20 cellular contexts compared by ENCODE assay signal in the genomic region with DNA sequence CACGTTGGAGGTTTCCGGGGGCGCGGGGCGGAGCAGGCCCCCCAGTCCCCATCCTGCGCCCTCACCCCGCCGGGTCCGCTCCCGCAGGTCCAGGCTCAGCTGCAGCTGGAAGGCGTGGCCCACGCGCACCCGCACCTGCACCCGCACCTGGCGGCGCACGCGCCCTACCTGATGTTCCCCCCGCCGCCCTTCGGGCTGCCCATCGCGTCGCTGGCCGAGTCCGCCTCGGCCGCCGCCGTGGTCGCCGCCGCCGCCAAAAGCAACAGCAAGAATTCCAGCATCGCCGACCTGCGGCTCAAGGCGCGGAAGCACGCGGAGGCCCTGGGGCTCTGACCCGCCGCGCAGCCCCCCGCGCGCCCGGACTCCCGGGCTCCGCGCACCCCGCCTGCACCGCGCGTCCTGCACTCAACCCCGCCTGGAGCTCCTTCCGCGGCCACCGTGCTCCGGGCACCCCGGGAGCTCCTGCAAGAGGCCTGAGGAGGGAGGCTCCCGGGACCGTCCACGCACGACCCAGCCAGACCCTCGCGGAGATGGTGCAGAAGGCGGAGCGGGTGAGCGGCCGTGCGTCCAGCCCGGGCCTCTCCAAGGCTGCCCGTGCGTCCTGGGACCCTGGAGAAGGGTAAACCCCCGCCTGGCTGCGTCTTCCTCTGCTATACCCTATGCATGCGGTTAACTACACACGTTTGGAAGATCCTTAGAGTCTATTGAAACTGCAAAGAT. TPM values are rescaled to one million over a fixed set of nuclear protein-coding genes. Genes with fewer than 3 reads are reported as not detected.
A peak's percentile ranks its signal among the peaks of the same experiment; 100 is the strongest.
DNase-seq lines count a peak whose midpoint lies in the region; ATAC-seq and TF ChIP-seq lines count a peak whose summit lies in the region.
"Had no signal": no experiment of that assay in that cellular context is flagged by ENCODE, and none has a peak within 500 bp of the region (broad histone marks: within the 10 kb centered on the region; RNA-seq: fewer than 3 reads in every experiment).

No MANE protein-coding gene starts in this region.

- ATAC-seq in stimulated activated effector memory CD8-positive, alpha-beta T cell treated with anti-CD3 and anti-CD28 coated beads, Interleukin-12 subunit alpha, Interleukin-12 subunit beta, amount 100 ng/mL, for 72 hours = peak; percentile 34
- no peak for ATAC-seq in GM18907 (IDR thresholded peaks at IDR 0.05; ENCODE audit: unreplicated experiment)
- ATAC-seq: Panc1, pancreas had no signal

- H3K18ac ChIP-seq in H9 (ENCODE audit: insufficient read length, low read depth, low read length) (no peak overlapping the region), mesendoderm (ENCODE audit: low read length) (no peak overlapping the region)

- H3K4me2 ChIP-seq in H9 (ENCODE audit: insufficient read depth, insufficient read length, low read length) = peak overlapping the region; percentile 71
- peak overlapping the region; percentile 22 for H3K4me2 ChIP-seq in mesendoderm (ENCODE audit: low read length)

- no peak overlapping the region for H2BK120ac ChIP-seq in H9 (ENCODE audit: low read depth, low read length, poor library complexity, severe bottlenecking)
- H2BK120ac ChIP-seq in mesendoderm (ENCODE audit: low read depth, low read length) = no peak overlapping the region

- H3K14ac ChIP-seq in H9 (ENCODE audit: insufficient read depth, low read length) = no peak overlapping the region

- H2BK15ac ChIP-seq in H9 (ENCODE audit: low read depth, low read length) = no peak overlapping the region
- H2BK15ac ChIP-seq in mesendoderm (replicated peaks; ENCODE audit: low read depth) = no peak overlapping the region

- H3K36me3 Mint-ChIP-seq in H9 (ENCODE audit: insufficient read depth in 1 of 3, low read depth in 3 of 3) = peaks cover 0 to 3% (median 0%) of the 10 kb centered on the region in 3 experiments; a peak in 2 of 7 replicates
- peaks cover 5% of the 10 kb centered on the region for H3K36me3 Mint-ChIP-seq in stimulated activated effector memory CD8-positive, alpha-beta T cell treated with anti-CD3 and anti-CD28 coated beads, Interleukin-12 subunit alpha, Interleukin-12 subunit beta, amount 100 ng/mL, for 72 hours

- H3K79me2 ChIP-seq in H9 (ENCODE audit: insufficient read depth, low read length) = no peaks in the 10 kb centered on the region
- no peaks in the 10 kb centered on the region for H3K79me2 ChIP-seq in mesendoderm (ENCODE audit: control insufficient read depth, insufficient read depth, low read length)

- peak overlapping the region; percentile 58 to 75 for H3K4me3 ChIP-seq in duodenal mucosa (ENCODE audit: low read depth in 1 of 2, low read length in 2 of 2)
- H3K4me3 ChIP-seq in mesendoderm (ENCODE audit: low read length) = no peak overlapping the region
- no peak overlapping the region for H3K4me3 ChIP-seq in MG63
- H3K4me3 ChIP-seq: ascending aorta, left ventricle myocardium inferior, pancreas had no signal

- no peaks in the 10 kb centered on the region for H3K4me1 ChIP-seq in H9 (ENCODE audit: insufficient read depth, low read length)
- H3K4me1 ChIP-seq in duodenal mucosa (ENCODE audit: control insufficient read depth in 1 of 2, insufficient read depth in 2 of 2, low read length in 2 of 2) = no peaks in the 10 kb centered on the region
- H3K4me1 ChIP-seq in mesendoderm (ENCODE audit: control insufficient read depth, low read depth, low read length) = no peaks in the 10 kb centered on the region
- H3K4me1 ChIP-seq: ascending aorta, left ventricle myocardium inferior, pancreas had no signal

- peaks cover 83% of the 10 kb centered on the region for H3K27me3 Mint-ChIP-seq in H9 (ENCODE audit: low read depth)

- H4K20me1 ChIP-seq in H9 (ENCODE audit: control insufficient read depth, insufficient read depth, insufficient read length) = no peaks in the 10 kb centered on the region

- peaks cover 5 to 29% of the 10 kb centered on the region in 2 experiments for H3K4me1 Mint-ChIP-seq in H9
- no peaks in the 10 kb centered on the region for H3K4me1 Mint-ChIP-seq in stimulated activated effector memory CD8-positive, alpha-beta T cell treated with anti-CD3 and anti-CD28 coated beads, Interleukin-12 subunit alpha, Interleukin-12 subunit beta, amount 100 ng/mL, for 72 hours

- no peak overlapping the region for H2AK5ac ChIP-seq in H9 (ENCODE audit: insufficient read length, low read length)
- H2AK5ac ChIP-seq in mesendoderm (ENCODE audit: low read length) = no peak overlapping the region

- no peak overlapping the region for H3K27ac Mint-ChIP-seq in H9
- no peak overlapping the region for H3K27ac Mint-ChIP-seq in stimulated activated effector memory CD8-positive, alpha-beta T cell treated with anti-CD3 and anti-CD28 coated beads, Interleukin-12 subunit alpha, Interleukin-12 subunit beta, amount 100 ng/mL, for 72 hours

- H3K36me3 ChIP-seq in duodenal mucosa (ENCODE audit: control insufficient read depth in 1 of 2, insufficient read depth in 2 of 2, low read length in 2 of 2) = no peaks in the 10 kb centered on the region
- no peaks in the 10 kb centered on the region for H3K36me3 ChIP-seq in mesendoderm (ENCODE audit: control insufficient read depth, insufficient read depth, low read length)
- H3K36me3 ChIP-seq in MG63 = no peaks in the 10 kb centered on the region
- H3K36me3 ChIP-seq: ascending aorta, left ventricle myocardium inferior, pancreas had no signal

- H3T11ph ChIP-seq in H9 (ENCODE audit: low read length) = no peak overlapping the region

- H3K9me3 Mint-ChIP-seq in H9 = peaks cover 5 to 13% of the 10 kb centered on the region in 2 experiments; a peak in 4 of 5 replicates
- peaks cover 3% of the 10 kb centered on the region for H3K9me3 Mint-ChIP-seq in stimulated activated effector memory CD8-positive, alpha-beta T cell treated with anti-CD3 and anti-CD28 coated beads, Interleukin-12 subunit alpha, Interleukin-12 subunit beta, amount 100 ng/mL, for 72 hours

- peak overlapping the region; percentile 57 to 81 for H3K4me3 Mint-ChIP-seq in H9
- no peak overlapping the region for H3K4me3 Mint-ChIP-seq in stimulated activated effector memory CD8-positive, alpha-beta T cell treated with anti-CD3 and anti-CD28 coated beads, Interleukin-12 subunit alpha, Interleukin-12 subunit beta, amount 100 ng/mL, for 72 hours

- WGBS in H9 (ENCODE audit: extremely low coverage, insufficient read length, low lambda C conversion rate) = no CpG with 5 or more reads among the region's 80 CpGs
- no CpG with 5 or more reads among the region's 80 CpGs for WGBS in mesendoderm (ENCODE audit: extremely low coverage, insufficient coverage, low lambda C conversion rate)

- H4K91ac ChIP-seq in H9 (ENCODE audit: insufficient read length, low read depth, low read length) = no peak overlapping the region

- no peak for TF ChIP-seq CTCF in H9 (conservative IDR thresholded peaks at IDR 0.05)

- no peak overlapping the region for H2BK12ac ChIP-seq in H9 (ENCODE audit: insufficient read length, low read depth, low read length)

- H2BK20ac ChIP-seq in H9 (ENCODE audit: low read depth, low read length, poor library complexity, severe bottlenecking) = no peak overlapping the region

- no peak overlapping the region for H3K23ac ChIP-seq in H9 (ENCODE audit: insufficient read length, low read depth, low read length)
- H3K23ac ChIP-seq in mesendoderm (ENCODE audit: low read length) = no peak overlapping the region

- no peak overlapping the region for H3K9ac ChIP-seq in H9 (ENCODE audit: extremely low read depth, insufficient read length, low read length)
- H3K9ac ChIP-seq in duodenal mucosa (ENCODE audit: low read depth in 1 of 2, low read length in 2 of 2) = peak overlapping the region in 1 of 2 donors; percentile 47
- H3K9ac ChIP-seq in mesendoderm (ENCODE audit: low read length) = no peak overlapping the region

- H3K27me3 ChIP-seq in H9 (ENCODE audit: insufficient read depth, low read length) (peaks cover 67% of the 10 kb centered on the region), duodenal mucosa (ENCODE audit: control insufficient read depth in 1 of 2, insufficient read depth in 2 of 2, low read length in 2 of 2) (peaks cover 4 to 7% of the 10 kb centered on the region in 2 donors), mesendoderm (ENCODE audit: insufficient read depth, low read length, poor library complexity) (peaks cover 62% of the 10 kb centered on the region), MG63 (no peaks in the 10 kb centered on the region)

- H3K9me3 ChIP-seq in H9 (ENCODE audit: control insufficient read depth, low read depth, low read length) (no peaks in the 10 kb centered on the region), duodenal mucosa (ENCODE audit: control insufficient read depth in 1 of 2, low read length in 2 of 2) (no peaks in the 10 kb centered on the region), MG63 (no peaks in the 10 kb centered on the region)
- H3K9me3 ChIP-seq: ascending aorta, left ventricle myocardium inferior, pancreas had no signal

- H4K8ac ChIP-seq in H9 (replicated peaks; ENCODE audit: insufficient read length, low read depth, low read length) (no peak overlapping the region), mesendoderm (ENCODE audit: low read depth, low read length) (no peak overlapping the region)

- H2BK5ac ChIP-seq in H9 (ENCODE audit: insufficient read length, low read length) = no peak overlapping the region
- no peak overlapping the region for H2BK5ac ChIP-seq in mesendoderm (ENCODE audit: low read length)

- H3K23me2 ChIP-seq in H9 (ENCODE audit: insufficient read length, low read depth, low read length, poor library complexity, severe bottlenecking) = peaks cover 10% of the 10 kb centered on the region

- no peak overlapping the region for H3K27ac ChIP-seq in H9 (ENCODE audit: insufficient read length, low read depth, low read length)
- H3K27ac ChIP-seq in duodenal mucosa (ENCODE audit: low read depth, low read length) = no peak overlapping the region
- no peak overlapping the region for H3K27ac ChIP-seq in mesendoderm (ENCODE audit: low read depth, low read length)
- H3K27ac ChIP-seq: ascending aorta, left ventricle myocardium inferior, pancreas had no signal

- no peak overlapping the region for H3K4ac ChIP-seq in H9 (ENCODE audit: low read depth, low read length)
- no peak overlapping the region for H3K4ac ChIP-seq in mesendoderm (ENCODE audit: low read depth, low read length)

- DNase-seq in H9 (peak; percentile 51), mesendoderm (no peak), MG63 (no peak), KG1 (lab: John Stamatoyannopoulos, UW) (no peak), NCI-H748 (lab: John Stamatoyannopoulos, UW; ENCODE audit: unreplicated experiment) (no peak)
- peak in 1 of 2 donors; percentile 49 for DNase-seq in stimulated activated effector memory CD8-positive, alpha-beta T cell treated with anti-CD3 and anti-CD28 coated beads, Interleukin-12 subunit alpha, Interleukin-12 subunit beta, amount 100 ng/mL, for 72 hours (ENCODE audit: low spot score in 2 of 2)
- DNase-seq: activated CD4-positive, alpha-beta T cell treated with anti-CD3 and anti-CD28 coated beads for 4 hours; activated naive CD4-positive, alpha-beta T cell; hippocampal formation; left ventricle myocardium inferior; NCI-H1417; NCI-H82; stimulated activated CD4-positive, alpha-beta T cell treated with anti-CD3 and anti-CD28 coated beads, Interleukin-2, amount 100 ng/mL, for 24 hours had no signal

- no peak overlapping the region for H4K5ac ChIP-seq in H9 (ENCODE audit: insufficient read length, low read depth, low read length)
- H4K5ac ChIP-seq in mesendoderm (ENCODE audit: low read length) = no peak overlapping the region

- H3K56ac ChIP-seq in H9 (ENCODE audit: insufficient read length, low read depth, low read length) (no peak overlapping the region), mesendoderm (ENCODE audit: low read length) (no peak overlapping the region)

- H3K79me1 ChIP-seq in H9 (ENCODE audit: insufficient read depth, low read depth, low read length, poor library complexity, severe bottlenecking) (no peaks in the 10 kb centered on the region), mesendoderm (ENCODE audit: low read length) (no peaks in the 10 kb centered on the region)

- no peak overlapping the region for H2AFZ ChIP-seq in H9 (ENCODE audit: low read length)

RNA-seq across cellular contexts. Expression of a gene that starts 13.9 kb away (rescaled TPM):
- 0.18 and 0.24 TPM in 2 replicates for total RNA-seq in H9 (2021)
- not detected for polyA plus RNA-seq in mesendoderm (2013, experiment 1 of 2)
- polyA plus RNA-seq in mesendoderm (2013, experiment 2 of 2) = 0.03 TPM
- total RNA-seq in MG63 (2014; rRNA removed; shearing (Covaris generic); ENCODE audit: low replicate concordance) = not detected in 2 replicates
- total RNA-seq: ascending aorta, chondrocyte, HT-29, left ventricle myocardium inferior, pancreas had no signal
- polyA plus RNA-seq: pancreas had no signal

Comparison
In these comparisons a context has a peak if more than half of its experiments do, and no peak if none do; other contexts are left out.
1. H3K4me3 ChIP-seq: peak in duodenal mucosa (2 of 2); none in mesendoderm (single experiment) and MG63 (single experiment).